18 cellular contexts compared by ENCODE assay signal in genomic region chr1:193320281-193320680, GRCh38.
DNase-seq lines count a peak whose midpoint lies in the region; ATAC-seq, FAIRE-seq and TF ChIP-seq lines count a peak whose summit lies in the region.
"Had no signal": no experiment of that assay in that cellular context is flagged by ENCODE, and none has a peak within 500 bp of the region (broad histone marks: within the 10 kb centered on the region; RNA-seq: fewer than 3 reads in every experiment).

No MANE protein-coding gene starts in this region.

- TF ChIP-seq CTCF in Calu3 (IDR thresholded peaks at IDR 0.05; ENCODE audit: unreplicated experiment) (no peak), keratinocyte (optimal IDR thresholded peaks at IDR 0.05 in 1 of 3, IDR thresholded peaks at IDR 0.05 in 1 of 3, conservative IDR thresholded peaks at IDR 0.05 in 1 of 3; ENCODE audit: extremely low read depth in 1 of 3, insufficient read depth in 2 of 3, low read length in 3 of 3) (no peak)

- H3K4me1 ChIP-seq in SJSA1 (replicated peaks) (peaks cover 30% of the 10 kb centered on the region), keratinocyte (ENCODE audit: control insufficient read depth, extremely low read depth, insufficient read depth, low read length) (peaks cover 31% of the 10 kb centered on the region)
- H3K4me1 ChIP-seq: BE2C had no signal

- H3K36me3 ChIP-seq in SJSA1 (peaks cover 3% of the 10 kb centered on the region; the same call in 1 of the 2 replicates), keratinocyte (ENCODE audit: control insufficient read depth in 2 of 2, extremely low read depth in 1 of 2, insufficient read depth in 2 of 2, low read length in 2 of 2) (no peaks in the 10 kb centered on the region)
- H3K36me3 ChIP-seq: BE2C had no signal

- no peak overlapping the region for H3K4me3 Mint-ChIP-seq in Calu3 (ENCODE audit: low read depth, unreplicated experiment)
- H3K4me3 Mint-ChIP-seq: CD4-positive, CD25-positive, alpha-beta regulatory T cell; GM23338; HFFc6 had no signal

- FAIRE-seq in keratinocyte (lab: Jason Lieb, UNC): peak; percentile 91
- FAIRE-seq: H54, HepG2 had no signal

- H3K9ac ChIP-seq in keratinocyte (ENCODE audit: control insufficient read depth, extremely low read depth, insufficient read depth, low read length): no peak overlapping the region

- H3K9me3 ChIP-seq in SJSA1 (replicated peaks) (0 out of 2 replicates have a peak, but pooled peaks cover 5% of the 10 kb centered on the region), keratinocyte (ENCODE audit: control insufficient read depth, low read depth, low read length) (peaks cover 3% of the 10 kb centered on the region)
- H3K9me3 ChIP-seq: BE2C had no signal

- no peaks in the 10 kb centered on the region for H3K27me3 Mint-ChIP-seq in Calu3 (ENCODE audit: unreplicated experiment)

- H3K9me3 Mint-ChIP-seq in Calu3 (ENCODE audit: low read depth, unreplicated experiment): peaks cover 14% of the 10 kb centered on the region
- H3K9me3 Mint-ChIP-seq: GM23338 had no signal

- peak overlapping the region; percentile 81 for H2AFZ ChIP-seq in keratinocyte (ENCODE audit: control insufficient read depth, low read length)
- H2AFZ ChIP-seq: GM23338 had no signal

- H3K36me3 Mint-ChIP-seq in Calu3 (ENCODE audit: insufficient read depth, unreplicated experiment): no peaks in the 10 kb centered on the region

- H4K20me1 ChIP-seq in keratinocyte (ENCODE audit: control insufficient read depth, extremely low read depth, insufficient read depth, low read length): no peaks in the 10 kb centered on the region

- H3K27me3 ChIP-seq in SJSA1 (replicated peaks) (no peaks in the 10 kb centered on the region), keratinocyte (ENCODE audit: control insufficient read depth, extremely low read depth, insufficient read depth, low read length) (no peaks in the 10 kb centered on the region)
- H3K27me3 ChIP-seq: BE2C had no signal

- peak overlapping the region; percentile 87 for H3K27ac Mint-ChIP-seq in Calu3 (ENCODE audit: unreplicated experiment)
- H3K27ac Mint-ChIP-seq: CD4-positive, CD25-positive, alpha-beta regulatory T cell; GM23338; HFFc6 had no signal

- no peak overlapping the region for H3K4me3 ChIP-seq in SJSA1
- no peak overlapping the region for H3K4me3 ChIP-seq in keratinocyte (ENCODE audit: control insufficient read depth in 2 of 3, extremely low read depth in 1 of 3, insufficient read depth in 2 of 3, low read depth in 1 of 3, low read length in 3 of 3)
- H3K4me3 ChIP-seq: GM23338 had no signal

- dilution Hi-C loops in keratinocyte (cut with MboI; ENCODE audit: extremely low pct_ligation_motif_present, low sequenced_read_pairs): no loop called here

- peak overlapping the region; percentile 98 for H3K27ac ChIP-seq in SJSA1
- H3K27ac ChIP-seq in epithelial cell of prostate: peak overlapping the region; percentile 91
- H3K27ac ChIP-seq in keratinocyte (ENCODE audit: control insufficient read depth, insufficient read depth, low read length): peak overlapping the region; percentile 30

- intact Hi-C loops in Calu3 (cut with micrococcal nuclease; ENCODE audit: unreplicated experiment): no loop called here

- H3K79me2 ChIP-seq in keratinocyte (ENCODE audit: control insufficient read depth, insufficient read depth, low read length): no peaks in the 10 kb centered on the region

- H3K9me1 ChIP-seq in keratinocyte (ENCODE audit: control insufficient read depth, extremely low read depth, insufficient read depth, low read length): no peaks in the 10 kb centered on the region

- DNase-seq in Calu3: no peak
- DNase-seq in SJSA1 (ENCODE audit: low read depth in 1 of 2, low spot score in 2 of 2): no peak
- peak; percentile 2 for DNase-seq in epithelial cell of prostate (ENCODE audit: low read depth, low spot score)
- DNase-seq in keratinocyte (ENCODE audit: low read depth, low spot score): no peak
- DNase-seq in HPDE6-E6E7 (ENCODE audit: extremely low spot score): no peak
- DNase-seq: BE2C; C1 segment of cervical spinal cord; CD4-positive, CD25-positive, alpha-beta regulatory T cell; DMS79 treated with DMSO at 0.1 percent for 48 hours; GF-D8; HFFc6; KG1 had no signal

- peaks cover 42% of the 10 kb centered on the region for H3K4me1 Mint-ChIP-seq in Calu3 (ENCODE audit: low read depth, unreplicated experiment)
- H3K4me1 Mint-ChIP-seq: GM23338 had no signal

- CTCF ChIA-PET in Calu3 (lab: Charles Lee): no interaction called here

- H3K4me2 ChIP-seq in keratinocyte (ENCODE audit: control insufficient read depth, extremely low read depth, insufficient read depth, low read depth, low read length): peak overlapping the region; percentile 55
- H3K4me2 ChIP-seq: GM23338 had no signal

- ATAC-seq in GM19463 (IDR thresholded peaks at IDR 0.05; ENCODE audit: unreplicated experiment): no peak
- no peak for ATAC-seq in HG02678 (IDR thresholded peaks at IDR 0.05; ENCODE audit: unreplicated experiment)
- ATAC-seq: GM23338, HCT116, HepG2 had no signal

- no TSS peak for BruUV-seq in Calu3 (replicated peaks; lab: Mats Ljungman, UMichigan)

Comparison
In these comparisons a context has a peak if more than half of its experiments do, and no peak if none do; other contexts are left out.
1. H3K27ac ChIP-seq: peak in every context shown above with its lines; median percentile 98 in SJSA1; 91 in epithelial cell of prostate; 30 in keratinocyte.